Comparison of ENCODE assay signal across 7 cellular contexts in the genomic region with DNA sequence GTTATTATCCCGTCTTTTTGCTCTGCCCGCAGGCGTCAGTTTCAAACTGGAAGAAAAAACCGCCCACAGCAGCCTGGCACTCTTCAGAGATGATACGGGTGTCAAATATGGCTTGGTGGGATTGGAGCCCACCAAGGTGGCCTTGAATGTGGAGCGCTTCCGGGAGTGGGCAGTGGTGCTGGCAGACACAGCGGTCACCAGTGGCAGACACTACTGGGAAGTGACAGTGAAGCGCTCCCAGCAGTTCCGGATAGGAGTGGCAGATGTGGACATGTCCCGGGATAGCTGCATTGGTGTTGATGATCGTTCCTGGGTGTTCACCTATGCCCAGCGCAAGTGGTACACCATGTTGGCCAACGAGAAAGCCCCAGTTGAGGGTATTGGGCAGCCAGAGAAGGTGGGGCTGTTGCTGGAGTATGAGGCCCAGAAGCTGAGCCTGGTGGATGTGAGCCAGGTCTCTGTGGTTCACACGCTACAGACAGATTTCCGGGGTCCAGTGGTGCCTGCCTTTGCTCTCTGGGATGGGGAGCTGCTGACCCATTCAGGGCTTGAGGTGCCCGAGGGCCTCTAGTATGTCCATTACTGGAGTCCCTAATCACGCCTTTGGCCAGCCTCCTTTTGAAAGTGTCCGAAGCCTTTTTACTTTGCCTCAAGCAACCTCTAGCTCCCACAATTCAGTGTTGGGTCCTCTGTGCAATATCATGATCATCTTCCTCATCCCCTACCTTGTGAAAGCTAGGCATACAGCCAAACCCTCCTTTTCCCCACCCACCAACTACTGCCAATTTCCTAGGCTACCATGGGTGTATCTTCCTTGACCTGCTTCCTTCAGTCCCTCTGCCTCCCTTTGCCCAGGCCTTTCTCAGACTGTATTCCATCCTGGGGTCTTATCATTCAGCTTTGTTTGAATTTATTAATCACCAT. TPM values are rescaled to one million over a fixed set of nuclear protein-coding genes. Genes with fewer than 3 reads are reported as not detected.
DNase-seq lines count a peak whose midpoint lies in the region; ATAC-seq and TF ChIP-seq lines count a peak whose summit lies in the region.

No MANE protein-coding gene starts in this region.

- peak overlapping the region; percentile 96 for H3K4me2 ChIP-seq in OCI-LY3 (ENCODE audit: low read length)

- H3K9me3 ChIP-seq in OCI-LY3 (ENCODE audit: insufficient read depth, low read length), result no peaks in the 10 kb centered on the region

- no peaks in the 10 kb centered on the region for H3K9me3 Mint-ChIP-seq in central memory CD8-positive, alpha-beta T cell
- H3K9me3 Mint-ChIP-seq in memory B cell (no peaks in the 10 kb centered on the region), type B pancreatic cell (no peaks in the 10 kb centered on the region)

- no peaks in the 10 kb centered on the region for H3K27me3 Mint-ChIP-seq in central memory CD8-positive, alpha-beta T cell
- H3K27me3 Mint-ChIP-seq in memory B cell (no peaks in the 10 kb centered on the region), type B pancreatic cell (no peaks in the 10 kb centered on the region)

- peaks cover 10% of the 10 kb centered on the region for H3K4me1 ChIP-seq in OCI-LY3 (ENCODE audit: low read length)

- H3K79me2 ChIP-seq in OCI-LY3 (ENCODE audit: low read length), result peaks cover 38% of the 10 kb centered on the region

- H3K9ac ChIP-seq in OCI-LY3 (ENCODE audit: low read length), result peak overlapping the region; percentile 100

- peaks cover 23% of the 10 kb centered on the region for H3K4me1 Mint-ChIP-seq in central memory CD8-positive, alpha-beta T cell
- H3K4me1 Mint-ChIP-seq in memory B cell (peaks cover 18% of the 10 kb centered on the region), type B pancreatic cell (ENCODE audit: unreplicated experiment) (peaks cover 19% of the 10 kb centered on the region)

- peak overlapping the region; percentile 98 for H3K4me3 ChIP-seq in OCI-LY3 (ENCODE audit: low read length)

- peak overlapping the region; percentile 74 for H3K27ac ChIP-seq in OCI-LY3 (ENCODE audit: low read length)

- peak overlapping the region; percentile 95 for H3K27ac Mint-ChIP-seq in central memory CD8-positive, alpha-beta T cell (ENCODE audit: low read depth)
- peak overlapping the region; percentile 93 for H3K27ac Mint-ChIP-seq in memory B cell
- peak overlapping the region; percentile 97 for H3K27ac Mint-ChIP-seq in type B pancreatic cell

- H3K27me3 ChIP-seq in OCI-LY3 (ENCODE audit: low read depth, low read length), result no peaks in the 10 kb centered on the region

- peak overlapping the region; percentile 89 for H2AFZ ChIP-seq in OCI-LY3 (ENCODE audit: low read depth, low read length)

- no peak for TF ChIP-seq CTCF in OCI-LY3 (IDR thresholded peaks at IDR 0.05; ENCODE audit: low read depth, low read length)
- TF ChIP-seq CTCF in type B pancreatic cell (conservative IDR thresholded peaks at IDR 0.05), result no peak

- peaks cover 31% of the 10 kb centered on the region for H3K36me3 ChIP-seq in OCI-LY3 (replicated peaks; ENCODE audit: low read depth, low read length)

- no peak for DNase-seq in central memory CD8-positive, alpha-beta T cell (ENCODE audit: low spot score in 2 of 2)
- DNase-seq in memory B cell (ENCODE audit: low spot score in 2 of 2) (no peak), type B pancreatic cell (ENCODE audit: extremely low spot score, unreplicated experiment) (no peak), NCI-H187 (lab: John Stamatoyannopoulos, UW) (no peak)

- ATAC-seq in GM18511 (IDR thresholded peaks at IDR 0.05; ENCODE audit: unreplicated experiment) (peak; percentile 35), memory B cell (ENCODE audit: low read depth) (no peak), HG02840 (IDR thresholded peaks at IDR 0.05; ENCODE audit: low FRiP score, unreplicated experiment) (no peak)
- ATAC-seq in central memory CD8-positive, alpha-beta T cell (replicated peaks; ENCODE audit: extremely low read depth, poor library complexity, severe bottlenecking), result no peak

- H3K36me3 Mint-ChIP-seq in central memory CD8-positive, alpha-beta T cell (ENCODE audit: insufficient read depth), result peaks cover 18% of the 10 kb centered on the region
- H3K36me3 Mint-ChIP-seq in memory B cell (no peaks in the 10 kb centered on the region), type B pancreatic cell (no peaks in the 10 kb centered on the region)

- peak overlapping the region; percentile 95 for H3K4me3 Mint-ChIP-seq in central memory CD8-positive, alpha-beta T cell
- H3K4me3 Mint-ChIP-seq in memory B cell (peak overlapping the region; percentile 96), type B pancreatic cell (peak overlapping the region; percentile 97)

- H4K20me1 ChIP-seq in OCI-LY3 (ENCODE audit: insufficient read depth, low read length), result no peaks in the 10 kb centered on the region

RNA-seq across cellular contexts. Expression of a gene that starts 0.9 kb away (rescaled TPM):
- total RNA-seq in type B pancreatic cell (ENCODE audit: low replicate concordance), result 3.7 and 4.8 TPM in 2 replicates

RNA-seq across cellular contexts. Expression of a gene that starts 14.8 kb away (rescaled TPM):
- not detected in 2 replicates for total RNA-seq in type B pancreatic cell (ENCODE audit: low replicate concordance)

RNA-seq across cellular contexts. Expression of a gene that starts 18.7 kb away (rescaled TPM):
- 6.7 and 7.0 TPM in 2 replicates for total RNA-seq in type B pancreatic cell (ENCODE audit: low replicate concordance)

RNA-seq across cellular contexts. Expression of a gene that starts 20.0 kb away (rescaled TPM):
- 23.0 and 57.4 TPM in 2 replicates for total RNA-seq in type B pancreatic cell (ENCODE audit: low replicate concordance)

RNA-seq across cellular contexts. Expression of a gene that starts 52.4 kb away (rescaled TPM):
- 42.7 and 45.9 TPM in 2 replicates for total RNA-seq in type B pancreatic cell (ENCODE audit: low replicate concordance)
